ENCODE assay signal across 18 cellular contexts in genomic region chr16:3715430-3715829, GRCh38. TPM values are rescaled to one million over a fixed set of nuclear protein-coding genes. Genes with fewer than 3 reads are reported as not detected.
A peak's percentile ranks its signal among the peaks of the same experiment; 100 is the strongest.
DNase-seq lines count a peak whose midpoint lies in the region; ATAC-seq, FAIRE-seq and TF ChIP-seq lines count a peak whose summit lies in the region.
"Had no signal": no experiment of that assay in that cellular context is flagged by ENCODE, and none has a peak within 500 bp of the region (broad histone marks: within the 10 kb centered on the region; RNA-seq: fewer than 3 reads in every experiment).

No MANE protein-coding gene starts in this region.

- H3K4me1 ChIP-seq in A549 (peaks cover 3% of the 10 kb centered on the region; the same call in 1 of the 3 replicates), OCI-LY7 (ENCODE audit: insufficient read depth, low read length, poor library complexity, severe bottlenecking) (peaks cover 13% of the 10 kb centered on the region), sigmoid colon (peaks cover 0 to 17% (median 10%) of the 10 kb centered on the region in 4 donors)
- H3K4me1 ChIP-seq in CD4-positive, CD25-positive, alpha-beta regulatory T cell (ENCODE audit: control insufficient read depth, insufficient read depth, low read length, poor library complexity, severe bottlenecking): peaks cover 20% of the 10 kb centered on the region

- H3K4me3 ChIP-seq in A549 (no peak overlapping the region), OCI-LY7 (ENCODE audit: low read depth, low read length, poor library complexity, severe bottlenecking) (no peak overlapping the region), sigmoid colon (no peak overlapping the region)
- no peak overlapping the region for H3K4me3 ChIP-seq in CD4-positive, CD25-positive, alpha-beta regulatory T cell (ENCODE audit: low read depth, low read length)
- H3K4me3 ChIP-seq: gastroesophageal sphincter had no signal

- peaks cover 14 to 51% (median 30%) of the 10 kb centered on the region in 4 donors for H3K4me1 Mint-ChIP-seq in CD4-positive, CD25-positive, alpha-beta regulatory T cell
- peaks cover 18 to 31% of the 10 kb centered on the region in 2 donors for H3K4me1 Mint-ChIP-seq in effector memory CD8-positive, alpha-beta T cell (ENCODE audit: low read depth in 2 of 2)

- H3K9me2 ChIP-seq in OCI-LY7 (ENCODE audit: insufficient read depth, low read length): no peaks in the 10 kb centered on the region

- H4K20me1 ChIP-seq in OCI-LY7 (ENCODE audit: insufficient read depth, low read length): no peaks in the 10 kb centered on the region; the same call in 1 of the 2 replicates

- no peak for TF ChIP-seq POLR2A in A549 (IDR thresholded peaks at IDR 0.05; ENCODE audit: low read length)
- TF ChIP-seq POLR2A in sigmoid colon (IDR thresholded peaks at IDR 0.05): no peak

- no peaks in the 10 kb centered on the region for H3K9me3 ChIP-seq in A549
- no peaks in the 10 kb centered on the region for H3K9me3 ChIP-seq in CD4-positive, CD25-positive, alpha-beta regulatory T cell (ENCODE audit: control insufficient read depth in 2 of 2, low read length in 2 of 2)
- no peaks in the 10 kb centered on the region for H3K9me3 ChIP-seq in OCI-LY7 (ENCODE audit: low read length)
- no peaks in the 10 kb centered on the region for H3K9me3 ChIP-seq in sigmoid colon
- H3K9me3 ChIP-seq: gastroesophageal sphincter had no signal

- no peak for TF ChIP-seq CTCF in A549 (IDR thresholded peaks at IDR 0.05)
- TF ChIP-seq CTCF in OCI-LY7 (conservative IDR thresholded peaks at IDR 0.05; ENCODE audit: low read length): no peak
- no peak for TF ChIP-seq CTCF in sigmoid colon (IDR thresholded peaks at IDR 0.05)

- DNase-seq in A549 (ENCODE audit: low read depth in 1 of 2, low spot score in 1 of 2) (no peak), OCI-LY7 (ENCODE audit: low spot score) (no peak), NCI-H128 (lab: John Stamatoyannopoulos, UW; ENCODE audit: unreplicated experiment) (no peak), head of caudate nucleus (no peak), sigmoid colon (no peak), G401 (ENCODE audit: low spot score) (no peak)
- no peak for DNase-seq in CD4-positive, CD25-positive, alpha-beta regulatory T cell
- DNase-seq in effector memory CD8-positive, alpha-beta T cell: no peak
- DNase-seq: activated CD8-positive, alpha-beta memory T cell treated with anti-CD3 and anti-CD28 coated beads for 24 hours; AML-193; cortex of kidney; MV-4-11; NCI-H2081 treated with DMSO at 0.1 percent for 48 hours; NCI-H524 treated with DMSO at 0.1 percent for 48 hours; stimulated activated CD4-positive, alpha-beta T cell treated with anti-CD3 and anti-CD28 coated beads, Interleukin-4, amount 100 ng/mL, for 1 hour had no signal

- no peak for ATAC-seq in A549
- no peak for ATAC-seq in CD4-positive, CD25-positive, alpha-beta regulatory T cell (ENCODE audit: low read depth in 2 of 2)
- ATAC-seq in effector memory CD8-positive, alpha-beta T cell (replicated peaks): no peak
- ATAC-seq: gastroesophageal sphincter, left lobe of liver had no signal

- no peak overlapping the region; the same call in 2 of the 3 replicates for H3K4me2 ChIP-seq in A549
- H3K4me2 ChIP-seq in OCI-LY7 (ENCODE audit: low read length): 0 out of 2 replicates have a peak overlapping the region, but pooled peaks have one; percentile 92

- no TSS peak for BruUV-seq in OCI-LY7 (replicated peaks; lab: Mats Ljungman, UMichigan)

- peak overlapping the region in 3 of 4 donors; percentile 28 to 94 (median 90) for H3K4me3 Mint-ChIP-seq in CD4-positive, CD25-positive, alpha-beta regulatory T cell
- H3K4me3 Mint-ChIP-seq in effector memory CD8-positive, alpha-beta T cell: peak overlapping the region; percentile 1 to 33

- H3K27ac ChIP-seq in A549: no peak overlapping the region
- no peak overlapping the region for H3K27ac ChIP-seq in CD4-positive, CD25-positive, alpha-beta regulatory T cell (ENCODE audit: insufficient read depth, low read length, poor library complexity, severe bottlenecking)
- H3K27ac ChIP-seq in OCI-LY7 (ENCODE audit: low read depth, low read length, poor library complexity, severe bottlenecking): no peak overlapping the region
- no peak overlapping the region for H3K27ac ChIP-seq in sigmoid colon
- H3K27ac ChIP-seq: gastroesophageal sphincter, parathyroid adenoma had no signal

- H3K27ac Mint-ChIP-seq in CD4-positive, CD25-positive, alpha-beta regulatory T cell: no peak overlapping the region
- no peak overlapping the region for H3K27ac Mint-ChIP-seq in effector memory CD8-positive, alpha-beta T cell

- peaks cover 9% of the 10 kb centered on the region for H3K36me3 ChIP-seq in CD4-positive, CD25-positive, alpha-beta regulatory T cell (ENCODE audit: control insufficient read depth, insufficient read depth, low read length)
- H3K36me3 ChIP-seq in OCI-LY7 (ENCODE audit: insufficient read depth, low read length) (peaks cover 44% of the 10 kb centered on the region), sigmoid colon (peaks cover 0 to 11% (median 0%) of the 10 kb centered on the region in 4 donors)

- H3K9me3 Mint-ChIP-seq in CD4-positive, CD25-positive, alpha-beta regulatory T cell: no peaks in the 10 kb centered on the region
- H3K9me3 Mint-ChIP-seq in effector memory CD8-positive, alpha-beta T cell: no peaks in the 10 kb centered on the region

- CTCF ChIA-PET in A549 (lab: Yijun Ruan, JAX): interaction anchor here (3.7 kb wide), 1 partner anchor 24 kb away, joined by 21 read pairs; no protein-coding TSS in a partner anchor
- CTCF ChIA-PET in OCI-LY7 (lab: Charles Lee; ENCODE audit: unreplicated experiment): no interaction called here

- FAIRE-seq in A549 (lab: Jason Lieb, UNC): no peak

- 95% methylated on average over 7 of the region's 7 CpGs for WGBS in A549 (ENCODE audit: missing lambda C conversion rate)
- WGBS in sigmoid colon, 2 donors: 92 to 93% methylated on average over 7 of the region's 7 CpGs

- H2AFZ ChIP-seq in OCI-LY7 (ENCODE audit: low read length): no peak overlapping the region
- H2AFZ ChIP-seq: parathyroid adenoma had no signal

- no peaks in the 10 kb centered on the region for H3K27me3 Mint-ChIP-seq in CD4-positive, CD25-positive, alpha-beta regulatory T cell
- no peaks in the 10 kb centered on the region for H3K27me3 Mint-ChIP-seq in effector memory CD8-positive, alpha-beta T cell

- peaks cover 7% of the 10 kb centered on the region for H3K36me3 Mint-ChIP-seq in CD4-positive, CD25-positive, alpha-beta regulatory T cell
- peaks cover 14% of the 10 kb centered on the region for H3K36me3 Mint-ChIP-seq in effector memory CD8-positive, alpha-beta T cell (ENCODE audit: insufficient read depth)

- H3K79me2 ChIP-seq in OCI-LY7 (ENCODE audit: insufficient read depth, low read depth, low read length): peaks cover 73% of the 10 kb centered on the region

- no peak for TF ChIP-seq RAD21 in A549 (conservative IDR thresholded peaks at IDR 0.05 in 1 of 2, IDR thresholded peaks at IDR 0.05 in 1 of 2)

- POLR2A ChIA-PET in A549 (lab: Yijun Ruan, JAX) (no interaction called here), OCI-LY7 (lab: Charles Lee) (no interaction called here)

- H3K27me3 ChIP-seq in CD4-positive, CD25-positive, alpha-beta regulatory T cell (ENCODE audit: control insufficient read depth, insufficient read depth, low read length): no peaks in the 10 kb centered on the region
- H3K27me3 ChIP-seq in sigmoid colon: no peaks in the 10 kb centered on the region
- H3K27me3 ChIP-seq: gastroesophageal sphincter had no signal

- no peak for TF ChIP-seq EP300 in A549 (IDR thresholded peaks at IDR 0.05)
- no peak for TF ChIP-seq EP300 in sigmoid colon (IDR thresholded peaks at IDR 0.05)

- in situ Hi-C loops in G401 (cut with HindIII; ENCODE audit: low sequenced_read_pairs): no loop called here

- intact Hi-C loops in OCI-LY7 (cut with micrococcal nuclease; ENCODE audit: unreplicated experiment) (no loop called here), head of caudate nucleus (cut with DNase I) (no loop called here), sigmoid colon (cut with DNase I) (no loop called here)

TF ChIP-seq in A549, 52 proteins besides CTCF, POLR2A, EP300 and RAD21:
- TF ChIP-seq NR3C1 (IDR thresholded peaks at IDR 0.05) (no peak), MAFK (IDR thresholded peaks at IDR 0.05; ENCODE audit: partially characterized antibody) (peak; percentile 52)
TF ChIP-seq in A549: peak in this region for 1.

RNA-seq across cellular contexts. Expression of gene TRAP1, which starts 1.9 kb away (rescaled TPM):
- polyA plus RNA-seq in A549 (2011; rRNA removed) (198 and 204 TPM in 2 replicates), A549 (2017; fragmentation: RNase III; extraction: RNeasy Plus Mini Kit Qiagen cat#74134 plus additional on column Dnase treatment) (103 to 120 TPM (median 109 TPM) in 3 replicates), sigmoid colon (10 to 100 TPM; 17.4 to 64.9 (median 28.7) TPM)
- polyA plus RNA-seq in A549 (2012; cell fraction: cytosol; rRNA removed): 342 TPM in 2 replicates
- 486 and 654 TPM in 2 replicates for polyA plus RNA-seq in A549 (2012; cell fraction: nucleus; rRNA removed)
- 276 and 300 TPM in 2 replicates for polyA minus RNA-seq in A549 (2011; rRNA and poly(A)+ RNA removed)
- 65.0 TPM for total RNA-seq in CD4-positive, CD25-positive, alpha-beta regulatory T cell
- 10 to 100 TPM; 38.7 to 59.5 (median 44.4) TPM for polyA plus RNA-seq in CD4-positive, CD25-positive, alpha-beta regulatory T cell
- 155 and 242 TPM in 2 replicates for total RNA-seq in OCI-LY7 (2014; rRNA removed; shearing (Covaris generic))
- total RNA-seq in OCI-LY7 (2022) (185 TPM in 2 replicates), sigmoid colon (10 to 100 TPM; 38.8 to 53.5 (median 47.1) TPM)
- 75.6 and 93.8 TPM in 2 replicates for total RNA-seq in G401 (2014; rRNA removed; shearing (Covaris generic))
